17 cellular contexts compared by ENCODE assay signal in the genomic region with DNA sequence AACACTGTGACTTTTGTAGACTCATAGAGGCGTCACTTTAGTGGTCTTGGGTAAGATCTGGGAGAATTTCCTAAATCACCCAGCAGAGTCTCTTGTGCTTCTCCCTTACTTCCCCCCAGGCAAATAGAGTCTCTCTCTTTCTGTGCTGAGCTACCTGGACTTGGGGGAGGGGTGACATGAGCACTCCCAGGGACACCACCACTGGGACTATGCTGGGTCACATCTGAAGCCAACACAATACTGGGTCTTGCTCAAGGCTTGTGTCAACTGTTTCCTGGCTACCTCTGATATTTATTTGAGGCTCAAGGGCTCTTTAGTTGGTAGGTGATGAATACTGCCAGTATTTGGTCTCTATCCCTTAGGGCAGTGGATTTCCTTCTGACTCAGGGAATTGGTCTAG.
DNase-seq lines count a peak whose midpoint lies in the region; ATAC-seq and TF ChIP-seq lines count a peak whose summit lies in the region.
"Had no signal": no experiment of that assay in that cellular context is flagged by ENCODE, and none has a peak within 500 bp of the region (broad histone marks: within the 10 kb centered on the region; RNA-seq: fewer than 3 reads in every experiment).

No MANE protein-coding gene starts in this region.

- peak; percentile 50 for DNase-seq in DMS53 (lab: John Stamatoyannopoulos, UW)
- DNase-seq in DMS53 treated with DMSO at 0.1 percent for 48 hours (lab: John Stamatoyannopoulos, UW; ENCODE audit: unreplicated experiment): no peak
- DNase-seq in NCI-H1092 treated with DMSO at 0.1 percent for 48 hours (lab: John Stamatoyannopoulos, UW): peak; percentile 53
- DNase-seq in NCI-H510A (lab: John Stamatoyannopoulos, UW): peak; percentile 6
- no peak for DNase-seq in lower lobe of right lung
- DNase-seq in psoas muscle: no peak
- no peak for DNase-seq in tibial artery
- DNase-seq: 8988T; AML-193; Caco-2; CD8-positive, alpha-beta memory T cell; DMS79 treated with DMSO at 0.1 percent for 48 hours; EL; GOT3; H9 had no signal

- intact Hi-C loops in lower lobe of right lung (cut with DNase I) (no loop called here), psoas muscle (cut with DNase I) (no loop called here), tibial artery (cut with DNase I; ENCODE audit: low total_unique reads) (no loop called here)

- H3K27ac ChIP-seq in lower lobe of right lung (no peak overlapping the region), psoas muscle (no peak overlapping the region), tibial artery (no peak overlapping the region)
- H3K27ac ChIP-seq: BLaER1 had no signal

- H3K9me3 ChIP-seq in lower lobe of right lung (no peaks in the 10 kb centered on the region), psoas muscle (peaks cover 6% of the 10 kb centered on the region), tibial artery (peaks cover 0 to 4% (median 0%) of the 10 kb centered on the region in 3 donors)
- H3K9me3 ChIP-seq: BLaER1, Caco-2 had no signal

- H3K36me3 ChIP-seq in lower lobe of right lung (no peaks in the 10 kb centered on the region), psoas muscle (ENCODE audit: insufficient read depth in 1 of 2, low read depth in 1 of 2) (no peaks in the 10 kb centered on the region), tibial artery (no peaks in the 10 kb centered on the region)
- H3K36me3 ChIP-seq: BLaER1 had no signal

- H3K4me1 ChIP-seq in lower lobe of right lung: no peaks in the 10 kb centered on the region
- H3K4me1 ChIP-seq in psoas muscle: no peaks in the 10 kb centered on the region
- H3K4me1 ChIP-seq in tibial artery: no peaks in the 10 kb centered on the region
- H3K4me1 ChIP-seq: BLaER1, Caco-2 had no signal

- H3K27me3 ChIP-seq in lower lobe of right lung (ENCODE audit: low read depth) (no peaks in the 10 kb centered on the region), psoas muscle (ENCODE audit: insufficient read depth in 3 of 3, low read length in 2 of 3) (no peaks in the 10 kb centered on the region), tibial artery (no peaks in the 10 kb centered on the region)
- H3K27me3 ChIP-seq: BLaER1 had no signal

- WGBS in psoas muscle, 3 donors: 89 to 100% (median 90%) methylated on average over 1 of the region's 1 CpG

- peak; percentile 31 to 56 for ATAC-seq in lower lobe of right lung
- no peak for ATAC-seq in psoas muscle
- no peak for ATAC-seq in GM18873 (IDR thresholded peaks at IDR 0.05; ENCODE audit: low FRiP score, unreplicated experiment)

- no peak overlapping the region for H3K4me3 ChIP-seq in lower lobe of right lung
- no peak overlapping the region for H3K4me3 ChIP-seq in psoas muscle
- no peak overlapping the region for H3K4me3 ChIP-seq in tibial artery
- H3K4me3 ChIP-seq: BLaER1 had no signal

- no peak for TF ChIP-seq CTCF in lower lobe of right lung (IDR thresholded peaks at IDR 0.05)
- no peak for TF ChIP-seq CTCF in psoas muscle (IDR thresholded peaks at IDR 0.05)
- no peak for TF ChIP-seq CTCF in tibial artery (IDR thresholded peaks at IDR 0.05)

Comparison
In these comparisons a context has a peak if more than half of its experiments do, and no peak if none do; other contexts are left out.
1. DNase-seq: peak in DMS53 (single experiment), NCI-H1092 treated with DMSO at 0.1 percent for 48 hours (single experiment) and NCI-H510A (single experiment); none in DMS53 treated with DMSO at 0.1 percent for 48 hours (single experiment), lower lobe of right lung (single experiment), psoas muscle (0 of 2) and tibial artery (0 of 2).
2. ATAC-seq: peak in lower lobe of right lung (2 of 2); none in psoas muscle (0 of 4) and GM18873 (single experiment).